Comparison of ENCODE assay signal across 8 cellular contexts in the genomic region with DNA sequence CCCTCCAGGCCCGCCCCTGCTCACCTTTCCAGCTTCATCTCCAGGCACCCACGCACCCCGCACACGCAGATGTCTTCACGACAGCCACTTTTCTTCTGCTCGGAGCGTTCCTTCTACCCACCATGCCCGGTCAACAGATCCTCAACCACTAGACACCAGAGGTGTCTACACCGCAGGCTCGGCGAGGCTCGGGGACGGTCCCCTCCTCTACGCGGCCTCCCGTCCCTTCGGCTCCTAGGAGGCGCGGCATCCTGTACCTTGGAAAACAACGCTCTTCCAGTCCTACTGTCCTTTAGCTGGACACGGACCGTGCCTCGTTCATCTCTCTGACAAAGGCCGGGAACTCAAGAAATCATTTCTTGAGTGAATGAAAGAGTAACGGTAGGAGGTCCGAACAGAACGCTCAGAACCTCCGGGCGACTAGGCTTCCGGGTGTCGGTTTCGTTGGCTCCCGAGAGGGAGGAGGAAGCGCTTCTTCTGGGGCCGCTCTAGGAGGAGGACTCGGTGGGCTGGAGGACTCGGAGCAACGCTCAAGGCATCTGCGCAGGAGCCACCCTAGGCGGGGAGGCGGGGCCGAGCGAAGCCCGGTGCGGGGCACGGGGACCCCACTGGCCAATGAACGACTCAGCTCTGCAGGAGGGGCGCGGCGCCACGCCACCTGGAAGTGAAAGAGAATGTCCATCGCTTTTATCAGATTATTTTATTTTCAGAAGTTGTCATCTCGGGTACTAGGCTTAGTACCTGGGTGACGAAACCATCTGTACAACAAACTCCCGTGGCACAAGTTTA.
DNase-seq lines count a peak whose midpoint lies in the region; ATAC-seq and FAIRE-seq lines count a peak whose summit lies in the region.

No MANE protein-coding gene starts in this region.

- peak overlapping the region; percentile 96 for H3K4me2 ChIP-seq in BLaER1

- H4K20me1 ChIP-seq in BLaER1 = peaks cover 41% of the 10 kb centered on the region

- H3K4me1 ChIP-seq in BLaER1 = peaks cover 32% of the 10 kb centered on the region

- peaks cover 32% of the 10 kb centered on the region for H3K36me3 ChIP-seq in BLaER1

- H3K27me3 ChIP-seq in BLaER1 = no peaks in the 10 kb centered on the region

- peak overlapping the region; percentile 80 for H3K27ac ChIP-seq in BLaER1

- peak overlapping the region; percentile 94 for H3K4me3 ChIP-seq in BLaER1

- peak overlapping the region; percentile 93 for H3K9ac ChIP-seq in BLaER1

- FAIRE-seq in colon (lab: Jason Lieb, UNC) = peak; percentile 78

- H3K9me3 ChIP-seq in BLaER1 = no peaks in the 10 kb centered on the region

- ATAC-seq in GM19324 (IDR thresholded peaks at IDR 0.05; ENCODE audit: low FRiP score, unreplicated experiment) (peak; percentile 99), HG03460 (IDR thresholded peaks at IDR 0.05; ENCODE audit: unreplicated experiment) (peak; percentile 100)

- peak; percentile 85 for DNase-seq in NCI-H524 treated with DMSO at 0.1 percent for 48 hours (lab: John Stamatoyannopoulos, UW)
- peak; percentile 99 for DNase-seq in activated CD4-positive, alpha-beta T cell treated with anti-CD3 and anti-CD28 coated beads for 48 hours
- DNase-seq in kidney glomerular epithelial cell (lab: John Stamatoyannopoulos, UW) = peak; percentile 97
- peak; percentile 98 to 99 for DNase-seq in stimulated activated CD4-positive, alpha-beta T cell treated with anti-CD3 and anti-CD28 coated beads, Interleukin-15, amount 100 ng/mL, for 48 hours (ENCODE audit: low read depth in 2 of 2)

Comparison
In these comparisons a context has a peak if more than half of its experiments do, and no peak if none do; other contexts are left out.
1. Peak in every context shown above with its lines: DNase-seq, ATAC-seq, H3K4me3 ChIP-seq and H3K27ac ChIP-seq.